In genomic region chr13:48775285-48775684, GRCh38 we compare ENCODE assay signal across 22 cellular contexts.
A peak's percentile ranks its signal among the peaks of the same experiment; 100 is the strongest.
DNase-seq lines count a peak whose midpoint lies in the region; ATAC-seq, FAIRE-seq and TF ChIP-seq lines count a peak whose summit lies in the region.
"Had no signal": no experiment of that assay in that cellular context is flagged by ENCODE, and none has a peak within 500 bp of the region (broad histone marks: within the 10 kb centered on the region; RNA-seq: fewer than 3 reads in every experiment).

No MANE protein-coding gene starts in this region.

- TF ChIP-seq CTCF in fibroblast of mammary gland (conservative IDR thresholded peaks at IDR 0.05; ENCODE audit: control insufficient read depth, insufficient read depth, low read depth, low read length), result no peak

- no peak overlapping the region for H3K4me3 ChIP-seq in fibroblast of mammary gland (ENCODE audit: control insufficient read depth, low read depth, low read length)
- H3K4me3 ChIP-seq: upper lobe of left lung had no signal

- ATAC-seq in GM21423 (IDR thresholded peaks at IDR 0.05; ENCODE audit: unreplicated experiment), result no peak
- ATAC-seq: left colon; naive thymus-derived CD4-positive, alpha-beta T cell had no signal

- no peak for FAIRE-seq in urothelium cell line (lab: Jason Lieb, UNC)
- FAIRE-seq: GM12891 had no signal

- DNase-seq in EL, result peak; percentile 32
- peak; percentile 77 for DNase-seq in RPMI7951 (ENCODE audit: low read depth)
- DNase-seq in fibroblast of mammary gland (ENCODE audit: low read depth), result peak; percentile 92
- peak; percentile 33 for DNase-seq in urothelium cell line (ENCODE audit: low spot score)
- no peak for DNase-seq in DMS79 treated with DMSO at 0.1 percent for 48 hours (lab: John Stamatoyannopoulos, UW)
- DNase-seq in middle frontal gyrus (ENCODE audit: extremely low spot score, low spot score), result no peak
- DNase-seq: activated B cell treated with CpG ODN at 0.5 μM for 24 hours; activated CD4-positive, alpha-beta T cell treated with anti-CD3 and anti-CD28 coated beads, Interleukin-2, amount 50 U/mL, for 4 hours; activated CD8-positive, alpha-beta memory T cell treated with anti-CD3 and anti-CD28 coated beads, Interleukin-2, amount 50 U/mL, for 48 hours; activated naive CD8-positive, alpha-beta T cell treated with anti-CD3 and anti-CD28 coated beads, Interleukin-2, amount 10 ng/mL, durations not matched to agents 7 days and 5 days; CD8-positive, alpha-beta memory T cell; DMS153; effector memory CD4-positive, alpha-beta T cell; glutamatergic neuron; left colon; naive thymus-derived CD4-positive, alpha-beta T cell; NCI-H1436; NCI-H510A treated with DMSO at 0.1 percent for 48 hours; retina; upper lobe of left lung had no signal

Comparison
In these comparisons a context has a peak if more than half of its experiments do, and no peak if none do; other contexts are left out.
1. DNase-seq: peak in EL (single experiment), RPMI7951 (single experiment), fibroblast of mammary gland (single experiment) and urothelium cell line (single experiment); none in DMS79 treated with DMSO at 0.1 percent for 48 hours (single experiment) and middle frontal gyrus (single experiment).